26 cellular contexts compared by ENCODE assay signal in the genomic region with DNA sequence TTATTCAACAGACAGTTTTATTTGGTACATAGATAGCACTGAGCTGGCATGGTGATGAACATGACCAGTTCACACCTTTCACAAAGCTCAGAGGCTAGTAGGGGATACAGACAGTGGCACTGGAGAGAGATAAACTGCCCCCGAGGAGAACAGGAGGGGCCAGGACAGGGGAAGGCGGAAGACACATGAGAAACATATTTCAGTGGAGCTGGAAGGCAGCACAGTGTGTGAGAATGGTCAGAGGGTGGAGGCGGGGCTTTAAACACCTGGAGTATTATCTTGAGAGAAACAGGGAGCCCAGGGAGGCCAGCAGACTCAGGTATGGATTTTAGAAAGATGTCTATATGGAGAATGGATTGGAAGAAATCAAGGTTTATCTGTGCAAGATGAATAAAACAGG. TPM values are rescaled to one million over a fixed set of nuclear protein-coding genes. Genes with fewer than 3 reads are reported as not detected.
A peak's percentile ranks its signal among the peaks of the same experiment; 100 is the strongest.
DNase-seq lines count a peak whose midpoint lies in the region; ATAC-seq, FAIRE-seq and TF ChIP-seq lines count a peak whose summit lies in the region.
"Had no signal": no experiment of that assay in that cellular context is flagged by ENCODE, and none has a peak within 500 bp of the region (broad histone marks: within the 10 kb centered on the region; RNA-seq: fewer than 3 reads in every experiment).

No MANE protein-coding gene starts in this region.

- TF ChIP-seq EP300 in HepG2 (IDR thresholded peaks at IDR 0.05; ENCODE audit: low read depth in 2 of 2, low read length in 2 of 2) (no peak), HepG2 (CRISPR knock-in tag; IDR thresholded peaks at IDR 0.05; ENCODE audit: borderline replicate concordance) (no peak)

- 44% methylated on average over 3 of the region's 3 CpGs for WGBS in HepG2 (ENCODE audit: low lambda C conversion rate)

- no peak for TF ChIP-seq CTCF in BE2C (IDR thresholded peaks at IDR 0.05; ENCODE audit: low read depth, low read length)
- TF ChIP-seq CTCF in HepG2 (CRISPR knock-in tag; IDR thresholded peaks at IDR 0.05) = no peak

- H2AFZ ChIP-seq in HepG2 (ENCODE audit: low read length) = no peak overlapping the region

- no peak overlapping the region for H3K9ac ChIP-seq in HepG2 (ENCODE audit: insufficient read depth, low read depth, low read length)

- no peaks in the 10 kb centered on the region for H3K4me1 ChIP-seq in BE2C
- H3K4me1 ChIP-seq in HepG2 (ENCODE audit: insufficient read depth, low read length) = no peaks in the 10 kb centered on the region
- H3K4me1 ChIP-seq: spleen, tibial artery had no signal

- no peak for FAIRE-seq in HepG2 (lab: Jason Lieb, UNC)
- FAIRE-seq: GM18507 had no signal

- no TSS peak for BruUV-seq in HepG2 (replicated peaks; lab: Mats Ljungman, UMichigan)

- H3K36me3 ChIP-seq in BE2C (no peaks in the 10 kb centered on the region), HepG2 (replicated peaks in 1 of 2; ENCODE audit: control insufficient read depth in 1 of 2, insufficient read depth in 2 of 2, low read length in 2 of 2) (no peaks in the 10 kb centered on the region; a peak in 1 of 5 replicates)
- H3K36me3 ChIP-seq: HAP-1 had no signal

- H3K27me3 ChIP-seq in BE2C (no peaks in the 10 kb centered on the region), HepG2 (ENCODE audit: control insufficient read depth in 1 of 2, insufficient read depth in 2 of 2, low read length in 2 of 2) (no peaks in the 10 kb centered on the region)
- H3K27me3 ChIP-seq: spleen, tibial artery had no signal

- no peaks in the 10 kb centered on the region for H4K20me1 ChIP-seq in HepG2 (ENCODE audit: insufficient read depth, low read length)

- H3K27me3 Mint-ChIP-seq in activated T-cell treated with anti-CD3 and anti-CD28 coated beads, Interleukin-2, amount 50 U/mL, for 72 hours (ENCODE audit: low read depth) = no peaks in the 10 kb centered on the region
- no peaks in the 10 kb centered on the region for H3K27me3 Mint-ChIP-seq in activated naive CD8-positive, alpha-beta T cell treated with anti-CD3 and anti-CD28 coated beads for 36 hours
- H3K27me3 Mint-ChIP-seq: activated CD4-positive, alpha-beta memory T cell treated with anti-CD3 and anti-CD28 coated beads, Interleukin-2, amount 10 ng/mL, durations not matched to agents 7 days and 5 days; activated naive CD4-positive, alpha-beta T cell treated with anti-CD3 and anti-CD28 coated beads, Interleukin-2, amount 10 ng/mL, durations not matched to agents 7 days and 5 days; stimulated activated naive CD8-positive, alpha-beta T cell treated with anti-CD3 and anti-CD28 coated beads, Interleukin-15, amount 100 ng/mL, for 72 hours had no signal

- no peaks in the 10 kb centered on the region for H3K9me3 Mint-ChIP-seq in activated T-cell treated with anti-CD3 and anti-CD28 coated beads, Interleukin-2, amount 50 U/mL, for 72 hours
- no peaks in the 10 kb centered on the region for H3K9me3 Mint-ChIP-seq in activated naive CD8-positive, alpha-beta T cell treated with anti-CD3 and anti-CD28 coated beads for 36 hours
- H3K9me3 Mint-ChIP-seq: activated CD4-positive, alpha-beta memory T cell treated with anti-CD3 and anti-CD28 coated beads, Interleukin-2, amount 10 ng/mL, durations not matched to agents 7 days and 5 days; activated naive CD4-positive, alpha-beta T cell treated with anti-CD3 and anti-CD28 coated beads, Interleukin-2, amount 10 ng/mL, durations not matched to agents 7 days and 5 days; immature natural killer cell; stimulated activated naive CD8-positive, alpha-beta T cell treated with anti-CD3 and anti-CD28 coated beads, Interleukin-15, amount 100 ng/mL, for 72 hours had no signal

- CTCF ChIA-PET in HepG2 (lab: Yijun Ruan, JAX; ENCODE audit: low intra/inter-chr PET ratio, low total read pairs) = no interaction called here

- H3K9me3 ChIP-seq in BE2C (no peaks in the 10 kb centered on the region), HepG2 (ENCODE audit: low read length) (no peaks in the 10 kb centered on the region)
- H3K9me3 ChIP-seq: HAP-1, spleen, tibial artery had no signal

- peak overlapping the region; percentile 16 for H3K27ac Mint-ChIP-seq in activated T-cell treated with anti-CD3 and anti-CD28 coated beads, Interleukin-2, amount 50 U/mL, for 72 hours
- H3K27ac Mint-ChIP-seq in activated naive CD8-positive, alpha-beta T cell treated with anti-CD3 and anti-CD28 coated beads for 36 hours = peak overlapping the region; percentile 4
- H3K27ac Mint-ChIP-seq: activated CD4-positive, alpha-beta memory T cell treated with anti-CD3 and anti-CD28 coated beads, Interleukin-2, amount 10 ng/mL, durations not matched to agents 7 days and 5 days; activated naive CD4-positive, alpha-beta T cell treated with anti-CD3 and anti-CD28 coated beads, Interleukin-2, amount 10 ng/mL, durations not matched to agents 7 days and 5 days; immature natural killer cell had no signal

- POLR2A ChIA-PET in HepG2 (lab: Yijun Ruan, JAX) = no interaction called here

- peaks cover 0 to 6% of the 10 kb centered on the region in 2 donors for H3K36me3 Mint-ChIP-seq in activated T-cell treated with anti-CD3 and anti-CD28 coated beads, Interleukin-2, amount 50 U/mL, for 72 hours (ENCODE audit: insufficient read depth in 2 of 2)
- H3K36me3 Mint-ChIP-seq in activated naive CD8-positive, alpha-beta T cell treated with anti-CD3 and anti-CD28 coated beads for 36 hours = no peaks in the 10 kb centered on the region

- in situ Hi-C loops in HepG2 (cut with HindIII; ENCODE audit: extremely low pct_ligation_motif_present, low pct_unique_long_range_greater_than_20kb) = no loop called here

- H3K27ac ChIP-seq in HepG2 (ENCODE audit: extremely low read length, insufficient read depth, low read length) = no peak overlapping the region
- H3K27ac ChIP-seq: C4-2B, spleen, tibial artery had no signal

- H3K4me3 ChIP-seq in BE2C (ENCODE audit: low read depth, low read length) = no peak overlapping the region
- no peak overlapping the region for H3K4me3 ChIP-seq in HepG2 (replicated peaks in 1 of 3; ENCODE audit: insufficient read depth in 1 of 3, low read depth in 2 of 3, low read length in 3 of 3)
- H3K4me3 ChIP-seq: HAP-1, spleen, tibial artery had no signal

- H3K79me2 ChIP-seq in HepG2 (ENCODE audit: insufficient read depth, low read length) = no peaks in the 10 kb centered on the region

- no peak overlapping the region for H3K4me2 ChIP-seq in HepG2 (ENCODE audit: low read depth, low read length)

- no peak for TF ChIP-seq POLR2A in HepG2 (IDR thresholded peaks at IDR 0.05; ENCODE audit: insufficient read depth in 1 of 2, low read depth in 2 of 2, low read length in 2 of 2)

- H3K4me3 Mint-ChIP-seq in activated T-cell treated with anti-CD3 and anti-CD28 coated beads, Interleukin-2, amount 50 U/mL, for 72 hours = peak overlapping the region in 1 of 2 donors; percentile 9
- H3K4me3 Mint-ChIP-seq in activated naive CD8-positive, alpha-beta T cell treated with anti-CD3 and anti-CD28 coated beads for 36 hours = no peak overlapping the region
- H3K4me3 Mint-ChIP-seq: activated CD4-positive, alpha-beta memory T cell treated with anti-CD3 and anti-CD28 coated beads, Interleukin-2, amount 10 ng/mL, durations not matched to agents 7 days and 5 days; activated naive CD4-positive, alpha-beta T cell treated with anti-CD3 and anti-CD28 coated beads, Interleukin-2, amount 10 ng/mL, durations not matched to agents 7 days and 5 days; immature natural killer cell; stimulated activated naive CD8-positive, alpha-beta T cell treated with anti-CD3 and anti-CD28 coated beads, Interleukin-15, amount 100 ng/mL, for 72 hours had no signal

- DNase-seq in activated T-cell treated with anti-CD3 and anti-CD28 coated beads, Interleukin-2, amount 50 U/mL, for 72 hours = no peak
- DNase-seq in activated T-cell treated with anti-CD3 and anti-CD28 coated beads for 4 hours (no peak), left kidney (ENCODE audit: low read depth, low spot score) (peak; percentile 9), BE2C (no peak), HepG2 (ENCODE audit: low spot score) (no peak), ureter (ENCODE audit: low spot score) (no peak)
- no peak for DNase-seq in activated naive CD8-positive, alpha-beta T cell treated with anti-CD3 and anti-CD28 coated beads for 36 hours
- DNase-seq: activated CD4-positive, alpha-beta memory T cell treated with anti-CD3 and anti-CD28 coated beads, Interleukin-2, amount 10 ng/mL, durations not matched to agents 7 days and 5 days; activated naive CD4-positive, alpha-beta T cell treated with anti-CD3 and anti-CD28 coated beads, Interleukin-2, amount 10 ng/mL, durations not matched to agents 7 days and 5 days; anterior cingulate cortex; caudate nucleus; GDM1; immature natural killer cell; KBM-7; NCI-H1694; NCI-H774; spleen; stimulated activated CD4-positive, alpha-beta T cell treated with anti-CD3 and anti-CD28 coated beads, Interleukin-4, amount 100 ng/mL, for 1 hour; stimulated activated naive CD8-positive, alpha-beta T cell treated with anti-CD3 and anti-CD28 coated beads, Interleukin-15, amount 100 ng/mL, for 72 hours; tibial artery had no signal

- intact Hi-C loops in HepG2 (cut with micrococcal nuclease; ENCODE audit: unreplicated experiment) = no loop called here

- peaks cover 34% of the 10 kb centered on the region for H3K4me1 Mint-ChIP-seq in activated T-cell treated with anti-CD3 and anti-CD28 coated beads, Interleukin-2, amount 50 U/mL, for 72 hours (ENCODE audit: low read depth)
- H3K4me1 Mint-ChIP-seq in activated naive CD8-positive, alpha-beta T cell treated with anti-CD3 and anti-CD28 coated beads for 36 hours = peaks cover 5% of the 10 kb centered on the region
- H3K4me1 Mint-ChIP-seq: activated naive CD4-positive, alpha-beta T cell treated with anti-CD3 and anti-CD28 coated beads, Interleukin-2, amount 10 ng/mL, durations not matched to agents 7 days and 5 days; immature natural killer cell had no signal

- no peak for TF ChIP-seq RAD21 in HepG2 (CRISPR knock-in tag; IDR thresholded peaks at IDR 0.05)

- no peak for ATAC-seq in activated T-cell treated with anti-CD3 and anti-CD28 coated beads, Interleukin-2, amount 50 U/mL, for 72 hours (replicated peaks in 1 of 2)
- no peak for ATAC-seq in HepG2
- ATAC-seq in GM21717 (IDR thresholded peaks at IDR 0.05; ENCODE audit: unreplicated experiment) = no peak
- ATAC-seq: Right ventricle myocardium inferior; stimulated activated naive CD8-positive, alpha-beta T cell treated with anti-CD3 and anti-CD28 coated beads, Interleukin-15, amount 100 ng/mL, for 72 hours had no signal

RNA-seq across cellular contexts. Expression of gene CHML, which starts 49.4 kb away (rescaled TPM):
- total RNA-seq in activated T-cell treated with anti-CD3 and anti-CD28 coated beads, Interleukin-2, amount 50 U/mL, for 72 hours = 10 to 100 TPM in 1 of 2 donors, 1 to 10 TPM in 1; 7.0 to 14.7 TPM
- 10 to 100 TPM; 24.3 to 27.6 TPM for total RNA-seq in activated naive CD8-positive, alpha-beta T cell treated with anti-CD3 and anti-CD28 coated beads for 36 hours
- polyA plus RNA-seq in BE2C (2012; ENCODE audit: insufficient read depth, insufficient read length, low read depth) = 6.9 TPM
- total RNA-seq in HepG2 (2016; rRNA removed; fragmentation: Illumina TruSeq; extraction: Trizol) = 16.7 and 21.0 TPM in 2 replicates
- 1.2 and 1.5 TPM in 2 replicates for total RNA-seq in HepG2 (2016; cell fraction: cytosol; rRNA removed; fragmentation: Illumina TruSeq; extraction: Trizol; ENCODE audit: low read depth)
- total RNA-seq in HepG2 (2016; cell fraction: insoluble cytoplasmic fraction; rRNA removed; fragmentation: Illumina TruSeq; extraction: Trizol) = 15.5 and 19.9 TPM in 2 replicates
- 7.3 TPM in 2 replicates for total RNA-seq in HepG2 (2016; cell fraction: membrane; rRNA removed; fragmentation: Illumina TruSeq; extraction: Trizol)
- 27.0 and 27.7 TPM in 2 replicates for total RNA-seq in HepG2 (2016; cell fraction: nucleus; rRNA removed; fragmentation: Illumina TruSeq; extraction: Trizol)
- 5.2 TPM in 2 replicates for polyA plus RNA-seq in HepG2 (2011; rRNA removed)
- 2.2 and 2.7 TPM in 2 replicates for polyA plus RNA-seq in HepG2 (2011; cell fraction: cytosol; rRNA removed)
- polyA plus RNA-seq in HepG2 (2011; cell fraction: nucleus; rRNA removed) = 7.1 and 7.8 TPM in 2 replicates
- 7.1 and 8.1 TPM in 2 replicates for polyA plus RNA-seq in HepG2 (2012)
- polyA plus RNA-seq in HepG2 (2016; cell fraction: cytosol; fragmentation: Illumina TruSeq; extraction: Trizol; ENCODE audit: low read depth) = 0.27 and 0.35 TPM in 2 replicates
- 9.8 and 11.3 TPM in 2 replicates for polyA plus RNA-seq in HepG2 (2016; cell fraction: insoluble cytoplasmic fraction; fragmentation: Illumina TruSeq; extraction: Trizol; ENCODE audit: low read depth)
- polyA plus RNA-seq in HepG2 (2016; cell fraction: membrane; fragmentation: Illumina TruSeq; extraction: Trizol; ENCODE audit: low read depth) = 1.2 and 1.6 TPM in 2 replicates
- polyA plus RNA-seq in HepG2 (2016; cell fraction: nucleus; fragmentation: Illumina TruSeq; extraction: Trizol; ENCODE audit: insufficient read depth, low read depth) = 16.7 and 19.0 TPM in 2 replicates
- 34.4 and 211 TPM in 2 replicates for polyA minus RNA-seq in HepG2 (2011; rRNA and poly(A)+ RNA removed; ENCODE audit: low replicate concordance)
- 8.0 and 11.1 TPM in 2 replicates for polyA minus RNA-seq in HepG2 (2011; cell fraction: cytosol; rRNA and poly(A)+ RNA removed)
- 44.5 and 48.6 TPM in 2 replicates for polyA minus RNA-seq in HepG2 (2011; cell fraction: nucleus; rRNA and poly(A)+ RNA removed)
- total RNA-seq in ureter = 4.6 TPM

RNA-seq across cellular contexts. Expression of gene OPN3, which starts 49.4 kb away (rescaled TPM):
- 10 to 100 TPM; 11.6 to 19.4 TPM for total RNA-seq in activated T-cell treated with anti-CD3 and anti-CD28 coated beads, Interleukin-2, amount 50 U/mL, for 72 hours
- total RNA-seq in activated naive CD8-positive, alpha-beta T cell treated with anti-CD3 and anti-CD28 coated beads for 36 hours = 1 to 10 TPM; 8.6 to 9.3 TPM
- 1.2 TPM for polyA plus RNA-seq in BE2C (2012; ENCODE audit: insufficient read depth, insufficient read length, low read depth)
- total RNA-seq in HepG2 (2016; rRNA removed; fragmentation: Illumina TruSeq; extraction: Trizol) (17.2 and 17.4 TPM in 2 replicates), ureter (6.5 TPM)
- 10.2 and 13.6 TPM in 2 replicates for total RNA-seq in HepG2 (2016; cell fraction: cytosol; rRNA removed; fragmentation: Illumina TruSeq; extraction: Trizol; ENCODE audit: low read depth)
- total RNA-seq in HepG2 (2016; cell fraction: insoluble cytoplasmic fraction; rRNA removed; fragmentation: Illumina TruSeq; extraction: Trizol) = 16.6 and 16.7 TPM in 2 replicates
- 27.6 and 32.6 TPM in 2 replicates for total RNA-seq in HepG2 (2016; cell fraction: membrane; rRNA removed; fragmentation: Illumina TruSeq; extraction: Trizol)
- 9.9 and 12.6 TPM in 2 replicates for total RNA-seq in HepG2 (2016; cell fraction: nucleus; rRNA removed; fragmentation: Illumina TruSeq; extraction: Trizol)
- 15.8 and 23.0 TPM in 2 replicates for polyA plus RNA-seq in HepG2 (2011; rRNA removed)
- 11.8 and 19.2 TPM in 2 replicates for polyA plus RNA-seq in HepG2 (2011; cell fraction: cytosol; rRNA removed)
- polyA plus RNA-seq in HepG2 (2011; cell fraction: nucleus; rRNA removed) = 5.3 and 5.8 TPM in 2 replicates
- polyA plus RNA-seq in HepG2 (2012) = 19.0 and 21.9 TPM in 2 replicates
- polyA plus RNA-seq in HepG2 (2016; cell fraction: cytosol; fragmentation: Illumina TruSeq; extraction: Trizol; ENCODE audit: low read depth) = 16.5 and 18.0 TPM in 2 replicates
- polyA plus RNA-seq in HepG2 (2016; cell fraction: insoluble cytoplasmic fraction; fragmentation: Illumina TruSeq; extraction: Trizol; ENCODE audit: low read depth) = 21.8 and 24.0 TPM in 2 replicates
- 30.5 and 31.8 TPM in 2 replicates for polyA plus RNA-seq in HepG2 (2016; cell fraction: membrane; fragmentation: Illumina TruSeq; extraction: Trizol; ENCODE audit: low read depth)
- polyA plus RNA-seq in HepG2 (2016; cell fraction: nucleus; fragmentation: Illumina TruSeq; extraction: Trizol; ENCODE audit: insufficient read depth, low read depth) = 23.1 and 23.3 TPM in 2 replicates
- 13.5 and 35.7 TPM in 2 replicates for polyA minus RNA-seq in HepG2 (2011; rRNA and poly(A)+ RNA removed; ENCODE audit: low replicate concordance)
- polyA minus RNA-seq in HepG2 (2011; cell fraction: cytosol; rRNA and poly(A)+ RNA removed) = 8.9 and 10.1 TPM in 2 replicates
- 7.6 and 10.9 TPM in 2 replicates for polyA minus RNA-seq in HepG2 (2011; cell fraction: nucleus; rRNA and poly(A)+ RNA removed)

RNA-seq across cellular contexts. Expression of gene KMO, which starts 58.6 kb away (rescaled TPM):
- total RNA-seq in activated T-cell treated with anti-CD3 and anti-CD28 coated beads, Interleukin-2, amount 50 U/mL, for 72 hours = under 1 TPM in 1 of 2 donors, not detected in 1; 0.21 TPM
- total RNA-seq in activated naive CD8-positive, alpha-beta T cell treated with anti-CD3 and anti-CD28 coated beads for 36 hours = under 1 TPM; 0.34 to 0.37 TPM
- not detected for polyA plus RNA-seq in BE2C (2012; ENCODE audit: insufficient read depth, insufficient read length, low read depth)
- not detected in 2 replicates for total RNA-seq in HepG2 (2016; rRNA removed; fragmentation: Illumina TruSeq; extraction: Trizol)
- total RNA-seq in HepG2 (2016; cell fraction: cytosol; rRNA removed; fragmentation: Illumina TruSeq; extraction: Trizol; ENCODE audit: low read depth) = not detected in 2 replicates
- not detected in 2 replicates for total RNA-seq in HepG2 (2016; cell fraction: insoluble cytoplasmic fraction; rRNA removed; fragmentation: Illumina TruSeq; extraction: Trizol)
- total RNA-seq in HepG2 (2016; cell fraction: membrane; rRNA removed; fragmentation: Illumina TruSeq; extraction: Trizol) = not detected in 2 replicates
- not detected in 2 replicates for total RNA-seq in HepG2 (2016; cell fraction: nucleus; rRNA removed; fragmentation: Illumina TruSeq; extraction: Trizol)
- polyA plus RNA-seq in HepG2 (2011; rRNA removed) = 0.01 TPM in 2 replicates
- polyA plus RNA-seq in HepG2 (2011; cell fraction: cytosol; rRNA removed) = 0.12 TPM in 1 of 2 replicates, not detected in the other
- not detected in 2 replicates for polyA plus RNA-seq in HepG2 (2011; cell fraction: nucleus; rRNA removed)
- polyA plus RNA-seq in HepG2 (2012) = 0.07 and 0.08 TPM in 2 replicates
- not detected in 2 replicates for polyA plus RNA-seq in HepG2 (2016; cell fraction: cytosol; fragmentation: Illumina TruSeq; extraction: Trizol; ENCODE audit: low read depth)
- not detected in 2 replicates for polyA plus RNA-seq in HepG2 (2016; cell fraction: insoluble cytoplasmic fraction; fragmentation: Illumina TruSeq; extraction: Trizol; ENCODE audit: low read depth)
- polyA plus RNA-seq in HepG2 (2016; cell fraction: membrane; fragmentation: Illumina TruSeq; extraction: Trizol; ENCODE audit: low read depth) = not detected in 2 replicates
- not detected in 2 replicates for polyA plus RNA-seq in HepG2 (2016; cell fraction: nucleus; fragmentation: Illumina TruSeq; extraction: Trizol; ENCODE audit: insufficient read depth, low read depth)
- polyA minus RNA-seq in HepG2 (2011; rRNA and poly(A)+ RNA removed; ENCODE audit: low replicate concordance) = not detected in 2 replicates
- not detected in 2 replicates for polyA minus RNA-seq in HepG2 (2011; cell fraction: cytosol; rRNA and poly(A)+ RNA removed)
- polyA minus RNA-seq in HepG2 (2011; cell fraction: nucleus; rRNA and poly(A)+ RNA removed) = not detected in 2 replicates
- total RNA-seq in ureter = 0.18 TPM
- total RNA-seq: activated CD4-positive, alpha-beta memory T cell treated with anti-CD3 and anti-CD28 coated beads, Interleukin-2, amount 10 ng/mL, durations not matched to agents 7 days and 5 days; epithelial cell of proximal tubule had no signal
- polyA plus RNA-seq: immature natural killer cell had no signal
